Comparison of ENCODE assay signal across 9 cellular contexts in the genomic region with DNA sequence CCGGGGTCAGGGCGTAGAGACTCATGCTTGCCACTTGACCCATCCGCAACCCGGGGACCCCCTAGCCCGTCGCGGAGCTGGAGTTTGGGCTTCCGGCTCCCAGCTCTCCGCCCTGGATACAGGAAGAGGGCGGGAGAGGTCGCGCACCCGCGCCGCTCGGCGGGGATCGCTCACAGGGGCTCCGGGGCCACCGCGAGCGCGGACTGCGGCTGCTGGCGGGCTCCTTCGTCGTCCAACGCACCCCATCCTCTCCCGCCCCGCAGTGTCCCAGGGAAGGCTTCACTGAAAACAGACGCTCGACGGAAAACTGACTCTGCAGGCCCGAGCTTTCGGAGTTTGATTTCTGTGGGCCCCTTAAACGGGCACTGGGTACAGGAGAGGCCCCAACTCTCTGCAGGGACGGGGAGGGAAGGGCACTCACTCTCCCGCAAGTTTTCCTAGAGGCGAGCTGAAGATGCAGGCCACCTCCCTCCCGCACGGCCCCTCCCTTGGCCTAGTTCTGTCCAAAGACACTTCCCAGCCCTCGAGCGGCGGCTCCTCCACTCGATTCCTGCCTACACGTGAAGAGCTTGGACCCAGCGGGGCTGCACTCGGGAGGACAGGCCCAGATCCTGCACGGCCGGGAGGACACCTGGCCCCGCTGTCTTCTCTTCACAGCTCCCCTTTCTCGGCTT. TPM values are rescaled to one million over a fixed set of nuclear protein-coding genes. Genes with fewer than 3 reads are reported as not detected.
A peak's percentile ranks its signal among the peaks of the same experiment; 100 is the strongest.
DNase-seq lines count a peak whose midpoint lies in the region; ATAC-seq lines count a peak whose summit lies in the region.
"Had no signal": no experiment of that assay in that cellular context is flagged by ENCODE, and none has a peak within 500 bp of the region (broad histone marks: within the 10 kb centered on the region; RNA-seq: fewer than 3 reads in every experiment).

No MANE protein-coding gene starts in this region.

- H3K36me3 Mint-ChIP-seq in activated T-cell treated with anti-CD3 and anti-CD28 coated beads, Interleukin-2, amount 50 U/mL, for 72 hours (ENCODE audit: insufficient read depth in 2 of 2): peaks cover 0 to 2% of the 10 kb centered on the region in 2 donors
- peaks cover 0 to 2% of the 10 kb centered on the region in 2 donors for H3K36me3 Mint-ChIP-seq in stimulated activated naive B cell treated with anti-CD40 and anti-IgM and Interleukin-4, amounts not matched to agents 10 μg/mL and 1 μg/mL and 100 μg/mL, for 72 hours

- H3K4me3 Mint-ChIP-seq in activated T-cell treated with anti-CD3 and anti-CD28 coated beads, Interleukin-2, amount 50 U/mL, for 72 hours: peak overlapping the region; percentile 81 to 82
- H3K4me3 Mint-ChIP-seq in stimulated activated naive B cell treated with anti-CD40 and anti-IgM and Interleukin-4, amounts not matched to agents 10 μg/mL and 1 μg/mL and 100 μg/mL, for 72 hours: peak overlapping the region; percentile 76

- DNase-seq in activated gamma-delta T cell (lab: John Stamatoyannopoulos, UW) (peak; percentile 9), activated gamma-delta T cell treated with Interleukin-2 at 50 U/mL for 16 hours (no peak), iPS-NIHi7 (ENCODE audit: extremely low spot score) (peak; percentile 44), NOMO-1 (lab: John Stamatoyannopoulos, UW; ENCODE audit: unreplicated experiment in 2 of 2) (no peak)
- DNase-seq in activated T-cell treated with anti-CD3 and anti-CD28 coated beads, Interleukin-2, amount 50 U/mL, for 72 hours: peak in 1 of 2 donors; percentile 10
- DNase-seq in stimulated activated naive B cell treated with anti-CD40 and anti-IgM and Interleukin-4, amounts not matched to agents 10 μg/mL and 1 μg/mL and 100 μg/mL, for 72 hours: no peak
- DNase-seq: NCI-H2171 treated with DMSO at 0.1 percent for 48 hours had no signal

- H3K27ac Mint-ChIP-seq in activated T-cell treated with anti-CD3 and anti-CD28 coated beads, Interleukin-2, amount 50 U/mL, for 72 hours: no peak overlapping the region
- H3K27ac Mint-ChIP-seq in stimulated activated naive B cell treated with anti-CD40 and anti-IgM and Interleukin-4, amounts not matched to agents 10 μg/mL and 1 μg/mL and 100 μg/mL, for 72 hours: peak overlapping the region; percentile 48

- peak in 1 of 2 donors; percentile 21 for ATAC-seq in activated T-cell treated with anti-CD3 and anti-CD28 coated beads, Interleukin-2, amount 50 U/mL, for 72 hours (replicated peaks in 1 of 2)
- ATAC-seq in stimulated activated naive B cell treated with anti-CD40 and anti-IgM and Interleukin-4, amounts not matched to agents 10 μg/mL and 1 μg/mL and 100 μg/mL, for 72 hours (replicated peaks): peak; percentile 12 to 19
- ATAC-seq in GM21619 (IDR thresholded peaks at IDR 0.05; ENCODE audit: unreplicated experiment) (no peak), HG02970 (IDR thresholded peaks at IDR 0.05; ENCODE audit: low FRiP score, unreplicated experiment) (no peak)

- H3K9me3 Mint-ChIP-seq in activated T-cell treated with anti-CD3 and anti-CD28 coated beads, Interleukin-2, amount 50 U/mL, for 72 hours: no peaks in the 10 kb centered on the region
- H3K9me3 Mint-ChIP-seq in stimulated activated naive B cell treated with anti-CD40 and anti-IgM and Interleukin-4, amounts not matched to agents 10 μg/mL and 1 μg/mL and 100 μg/mL, for 72 hours: no peaks in the 10 kb centered on the region

- H3K4me1 Mint-ChIP-seq in activated T-cell treated with anti-CD3 and anti-CD28 coated beads, Interleukin-2, amount 50 U/mL, for 72 hours (ENCODE audit: low read depth): peaks cover 61% of the 10 kb centered on the region
- H3K4me1 Mint-ChIP-seq in stimulated activated naive B cell treated with anti-CD40 and anti-IgM and Interleukin-4, amounts not matched to agents 10 μg/mL and 1 μg/mL and 100 μg/mL, for 72 hours: peaks cover 17 to 60% of the 10 kb centered on the region in 2 donors

- H3K27me3 Mint-ChIP-seq in activated T-cell treated with anti-CD3 and anti-CD28 coated beads, Interleukin-2, amount 50 U/mL, for 72 hours (ENCODE audit: low read depth): peaks cover 96% of the 10 kb centered on the region
- peaks cover 80 to 89% of the 10 kb centered on the region in 2 donors for H3K27me3 Mint-ChIP-seq in stimulated activated naive B cell treated with anti-CD40 and anti-IgM and Interleukin-4, amounts not matched to agents 10 μg/mL and 1 μg/mL and 100 μg/mL, for 72 hours

RNA-seq across cellular contexts. Expression of a gene that starts 5.3 kb away (rescaled TPM):
- under 1 TPM; 0.35 to 0.41 TPM for total RNA-seq in activated T-cell treated with anti-CD3 and anti-CD28 coated beads, Interleukin-2, amount 50 U/mL, for 72 hours

Comparison
In these comparisons a context has a peak if more than half of its experiments do, and no peak if none do; other contexts are left out.
1. DNase-seq: peak in activated gamma-delta T cell (single experiment) and iPS-NIHi7 (single experiment); none in activated gamma-delta T cell treated with Interleukin-2 at 50 U/mL for 16 hours (single experiment), stimulated activated naive B cell treated with anti-CD40 and anti-IgM and Interleukin-4, amounts not matched to agents 10 μg/mL and 1 μg/mL and 100 μg/mL, for 72 hours (single experiment) and NOMO-1 (0 of 2).
2. ATAC-seq: peak in stimulated activated naive B cell treated with anti-CD40 and anti-IgM and Interleukin-4, amounts not matched to agents 10 μg/mL and 1 μg/mL and 100 μg/mL, for 72 hours (2 of 2); none in GM21619 (single experiment) and HG02970 (single experiment).